1 cellular context compared by ENCODE assay signal in the genomic region with DNA sequence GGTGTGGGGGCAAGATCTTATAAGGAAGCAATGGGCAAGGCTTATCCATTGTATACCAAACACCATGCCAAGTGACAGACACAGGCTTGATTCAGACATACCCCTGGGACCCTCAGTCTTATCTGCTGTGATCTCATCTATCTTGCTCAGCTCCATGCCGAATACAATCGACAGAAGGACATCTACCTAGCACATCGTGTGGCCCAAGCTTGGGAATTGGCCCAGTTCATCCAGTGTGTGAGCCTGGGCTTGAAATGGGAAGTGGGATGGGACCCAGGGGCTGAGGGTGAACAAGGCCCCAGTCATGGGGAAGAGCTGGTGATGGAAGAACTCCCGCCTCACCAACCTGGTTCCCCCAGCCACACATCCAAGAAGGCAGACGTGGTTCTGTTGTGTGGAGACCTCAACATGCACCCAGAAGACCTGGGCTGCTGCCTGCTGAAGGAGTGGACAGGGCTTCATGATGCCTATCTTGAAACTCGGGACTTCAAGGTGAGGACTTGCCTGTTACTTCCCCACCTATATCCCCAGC.
TF ChIP-seq lines count a peak whose summit lies in the region.

No MANE protein-coding gene starts in this region.

TF ChIP-seq in GM23338, 12 proteins besides CTCF, POLR2A, EP300 and RAD21 (continued from another document):
- TF ChIP-seq NANOG (IDR thresholded peaks at IDR 0.05; ENCODE audit: borderline replicate concordance) (no peak), POLR2AphosphoS5 (IDR thresholded peaks at IDR 0.05; ENCODE audit: low read depth) (no peak), JUNB (IDR thresholded peaks at IDR 0.05; ENCODE audit: unreplicated experiment) (no peak), CREB1 (CRISPR knock-in tag; IDR thresholded peaks at IDR 0.05; ENCODE audit: low read depth) (no peak), ZNF331 (CRISPR knock-in tag; IDR thresholded peaks at IDR 0.05; ENCODE audit: low read depth) (no peak), EZH2phosphoT487 (IDR thresholded peaks at IDR 0.05; ENCODE audit: unreplicated experiment) (no peak)
- TF ChIP-seq, protein P1, sequence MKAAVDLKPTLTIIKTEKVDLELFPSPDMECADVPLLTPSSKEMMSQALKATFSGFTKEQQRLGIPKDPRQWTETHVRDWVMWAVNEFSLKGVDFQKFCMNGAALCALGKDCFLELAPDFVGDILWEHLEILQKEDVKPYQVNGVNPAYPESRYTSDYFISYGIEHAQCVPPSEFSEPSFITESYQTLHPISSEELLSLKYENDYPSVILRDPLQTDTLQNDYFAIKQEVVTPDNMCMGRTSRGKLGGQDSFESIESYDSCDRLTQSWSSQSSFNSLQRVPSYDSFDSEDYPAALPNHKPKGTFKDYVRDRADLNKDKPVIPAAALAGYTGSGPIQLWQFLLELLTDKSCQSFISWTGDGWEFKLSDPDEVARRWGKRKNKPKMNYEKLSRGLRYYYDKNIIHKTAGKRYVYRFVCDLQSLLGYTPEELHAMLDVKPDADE (IDR thresholded peaks at IDR 0.05): no peak
- TF ChIP-seq, protein P2, sequence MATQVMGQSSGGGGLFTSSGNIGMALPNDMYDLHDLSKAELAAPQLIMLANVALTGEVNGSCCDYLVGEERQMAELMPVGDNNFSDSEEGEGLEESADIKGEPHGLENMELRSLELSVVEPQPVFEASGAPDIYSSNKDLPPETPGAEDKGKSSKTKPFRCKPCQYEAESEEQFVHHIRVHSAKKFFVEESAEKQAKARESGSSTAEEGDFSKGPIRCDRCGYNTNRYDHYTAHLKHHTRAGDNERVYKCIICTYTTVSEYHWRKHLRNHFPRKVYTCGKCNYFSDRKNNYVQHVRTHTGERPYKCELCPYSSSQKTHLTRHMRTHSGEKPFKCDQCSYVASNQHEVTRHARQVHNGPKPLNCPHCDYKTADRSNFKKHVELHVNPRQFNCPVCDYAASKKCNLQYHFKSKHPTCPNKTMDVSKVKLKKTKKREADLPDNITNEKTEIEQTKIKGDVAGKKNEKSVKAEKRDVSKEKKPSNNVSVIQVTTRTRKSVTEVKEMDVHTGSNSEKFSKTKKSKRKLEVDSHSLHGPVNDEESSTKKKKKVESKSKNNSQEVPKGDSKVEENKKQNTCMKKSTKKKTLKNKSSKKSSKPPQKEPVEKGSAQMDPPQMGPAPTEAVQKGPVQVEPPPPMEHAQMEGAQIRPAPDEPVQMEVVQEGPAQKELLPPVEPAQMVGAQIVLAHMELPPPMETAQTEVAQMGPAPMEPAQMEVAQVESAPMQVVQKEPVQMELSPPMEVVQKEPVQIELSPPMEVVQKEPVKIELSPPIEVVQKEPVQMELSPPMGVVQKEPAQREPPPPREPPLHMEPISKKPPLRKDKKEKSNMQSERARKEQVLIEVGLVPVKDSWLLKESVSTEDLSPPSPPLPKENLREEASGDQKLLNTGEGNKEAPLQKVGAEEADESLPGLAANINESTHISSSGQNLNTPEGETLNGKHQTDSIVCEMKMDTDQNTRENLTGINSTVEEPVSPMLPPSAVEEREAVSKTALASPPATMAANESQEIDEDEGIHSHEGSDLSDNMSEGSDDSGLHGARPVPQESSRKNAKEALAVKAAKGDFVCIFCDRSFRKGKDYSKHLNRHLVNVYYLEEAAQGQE (IDR thresholded peaks at IDR 0.05; ENCODE audit: unreplicated experiment): no peak
- TF ChIP-seq, protein P3, sequence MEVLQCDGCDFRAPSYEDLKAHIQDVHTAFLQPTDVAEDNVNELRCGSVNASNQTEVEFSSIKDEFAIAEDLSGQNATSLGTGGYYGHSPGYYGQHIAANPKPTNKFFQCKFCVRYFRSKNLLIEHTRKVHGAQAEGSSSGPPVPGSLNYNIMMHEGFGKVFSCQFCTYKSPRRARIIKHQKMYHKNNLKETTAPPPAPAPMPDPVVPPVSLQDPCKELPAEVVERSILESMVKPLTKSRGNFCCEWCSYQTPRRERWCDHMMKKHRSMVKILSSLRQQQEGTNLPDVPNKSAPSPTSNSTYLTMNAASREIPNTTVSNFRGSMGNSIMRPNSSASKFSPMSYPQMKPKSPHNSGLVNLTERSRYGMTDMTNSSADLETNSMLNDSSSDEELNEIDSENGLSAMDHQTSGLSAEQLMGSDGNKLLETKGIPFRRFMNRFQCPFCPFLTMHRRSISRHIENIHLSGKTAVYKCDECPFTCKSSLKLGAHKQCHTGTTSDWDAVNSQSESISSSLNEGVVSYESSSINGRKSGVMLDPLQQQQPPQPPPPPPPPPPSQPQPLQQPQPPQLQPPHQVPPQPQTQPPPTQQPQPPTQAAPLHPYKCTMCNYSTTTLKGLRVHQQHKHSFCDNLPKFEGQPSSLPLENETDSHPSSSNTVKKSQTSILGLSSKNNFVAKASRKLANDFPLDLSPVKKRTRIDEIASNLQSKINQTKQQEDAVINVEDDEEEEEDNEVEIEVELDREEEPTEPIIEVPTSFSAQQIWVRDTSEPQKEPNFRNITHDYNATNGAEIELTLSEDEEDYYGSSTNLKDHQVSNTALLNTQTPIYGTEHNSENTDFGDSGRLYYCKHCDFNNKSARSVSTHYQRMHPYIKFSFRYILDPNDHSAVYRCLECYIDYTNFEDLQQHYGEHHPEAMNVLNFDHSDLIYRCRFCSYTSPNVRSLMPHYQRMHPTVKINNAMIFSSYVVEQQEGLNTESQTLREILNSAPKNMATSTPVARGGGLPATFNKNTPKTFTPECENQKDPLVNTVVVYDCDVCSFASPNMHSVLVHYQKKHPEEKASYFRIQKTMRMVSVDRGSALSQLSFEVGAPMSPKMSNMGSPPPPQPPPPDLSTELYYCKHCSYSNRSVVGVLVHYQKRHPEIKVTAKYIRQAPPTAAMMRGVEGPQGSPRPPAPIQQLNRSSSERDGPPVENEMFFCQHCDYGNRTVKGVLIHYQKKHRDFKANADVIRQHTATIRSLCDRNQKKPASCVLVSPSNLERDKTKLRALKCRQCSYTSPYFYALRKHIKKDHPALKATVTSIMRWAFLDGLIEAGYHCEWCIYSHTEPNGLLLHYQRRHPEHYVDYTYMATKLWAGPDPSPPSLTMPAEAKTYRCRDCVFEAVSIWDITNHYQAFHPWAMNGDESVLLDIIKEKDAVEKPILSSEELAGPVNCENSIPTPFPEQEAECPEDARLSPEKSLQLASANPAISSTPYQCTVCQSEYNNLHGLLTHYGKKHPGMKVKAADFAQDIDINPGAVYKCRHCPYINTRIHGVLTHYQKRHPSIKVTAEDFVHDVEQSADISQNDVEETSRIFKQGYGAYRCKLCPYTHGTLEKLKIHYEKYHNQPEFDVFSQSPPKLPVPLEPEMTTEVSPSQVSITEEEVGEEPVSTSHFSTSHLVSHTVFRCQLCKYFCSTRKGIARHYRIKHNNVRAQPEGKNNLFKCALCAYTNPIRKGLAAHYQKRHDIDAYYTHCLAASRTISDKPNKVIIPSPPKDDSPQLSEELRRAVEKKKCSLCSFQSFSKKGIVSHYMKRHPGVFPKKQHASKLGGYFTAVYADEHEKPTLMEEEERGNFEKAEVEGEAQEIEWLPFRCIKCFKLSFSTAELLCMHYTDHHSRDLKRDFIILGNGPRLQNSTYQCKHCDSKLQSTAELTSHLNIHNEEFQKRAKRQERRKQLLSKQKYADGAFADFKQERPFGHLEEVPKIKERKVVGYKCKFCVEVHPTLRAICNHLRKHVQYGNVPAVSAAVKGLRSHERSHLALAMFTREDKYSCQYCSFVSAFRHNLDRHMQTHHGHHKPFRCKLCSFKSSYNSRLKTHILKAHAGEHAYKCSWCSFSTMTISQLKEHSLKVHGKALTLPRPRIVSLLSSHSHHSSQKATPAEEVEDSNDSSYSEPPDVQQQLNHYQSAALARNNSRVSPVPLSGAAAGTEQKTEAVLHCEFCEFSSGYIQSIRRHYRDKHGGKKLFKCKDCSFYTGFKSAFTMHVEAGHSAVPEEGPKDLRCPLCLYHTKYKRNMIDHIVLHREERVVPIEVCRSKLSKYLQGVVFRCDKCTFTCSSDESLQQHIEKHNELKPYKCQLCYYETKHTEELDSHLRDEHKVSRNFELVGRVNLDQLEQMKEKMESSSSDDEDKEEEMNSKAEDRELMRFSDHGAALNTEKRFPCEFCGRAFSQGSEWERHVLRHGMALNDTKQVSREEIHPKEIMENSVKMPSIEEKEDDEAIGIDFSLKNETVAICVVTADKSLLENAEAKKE (CRISPR knock-in tag; IDR thresholded peaks at IDR 0.05): no peak
